In the genomic region with DNA sequence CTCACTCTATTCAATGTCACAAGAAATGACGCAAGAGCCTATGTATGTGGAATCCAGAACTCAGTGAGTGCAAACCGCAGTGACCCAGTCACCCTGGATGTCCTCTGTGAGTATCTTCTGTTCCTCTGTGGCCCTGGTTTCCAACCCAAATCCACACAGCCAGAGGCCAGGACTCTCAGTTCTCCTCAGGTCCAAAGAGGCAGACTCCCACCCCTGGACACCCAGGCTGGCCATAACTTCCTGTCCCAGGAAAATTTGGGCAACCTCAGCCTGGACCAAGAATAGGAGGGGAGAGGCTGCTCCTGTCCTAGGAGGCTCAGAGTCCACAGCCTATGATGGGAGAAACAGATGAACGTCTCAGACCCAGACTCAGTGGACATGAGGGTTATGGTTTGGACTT, we compare ENCODE assay signal across 1 cellular context.
A peak's percentile ranks its signal among the peaks of the same experiment; 100 is the strongest.
TF ChIP-seq lines count a peak whose summit lies in the region.

No MANE protein-coding gene starts in this region.

TF ChIP-seq in HepG2, 621 proteins besides CTCF, POLR2A, EP300 and RAD21:
- TF ChIP-seq ZKSCAN8 (CRISPR knock-in tag; IDR thresholded peaks at IDR 0.05; ENCODE audit: borderline replicate concordance) = no peak
- peak; percentile 7; the same call in 1 of the 2 replicates for TF ChIP-seq CEBPB (IDR thresholded peaks at IDR 0.05; ENCODE audit: borderline replicate concordance, low read depth, low read length)
